1 cellular context compared by ENCODE assay signal in genomic region chr19:44284968-44285367, GRCh38.
TF ChIP-seq lines count a peak whose summit lies in the region.

No MANE protein-coding gene starts in this region.

TF ChIP-seq in liver, 16 proteins besides CTCF, POLR2A, EP300 and RAD21 (continued from another document):
- TF ChIP-seq RXRA (IDR thresholded peaks at IDR 0.05) = no peak
- no peak for TF ChIP-seq HNF4A (conservative IDR thresholded peaks at IDR 0.05)
- no peak for TF ChIP-seq EGR1 (IDR thresholded peaks at IDR 0.05; ENCODE audit: low read depth in 2 of 2)
- TF ChIP-seq JUND (IDR thresholded peaks at IDR 0.05) = no peak
